Comparison of ENCODE assay signal across 1 cellular context in the genomic region with DNA sequence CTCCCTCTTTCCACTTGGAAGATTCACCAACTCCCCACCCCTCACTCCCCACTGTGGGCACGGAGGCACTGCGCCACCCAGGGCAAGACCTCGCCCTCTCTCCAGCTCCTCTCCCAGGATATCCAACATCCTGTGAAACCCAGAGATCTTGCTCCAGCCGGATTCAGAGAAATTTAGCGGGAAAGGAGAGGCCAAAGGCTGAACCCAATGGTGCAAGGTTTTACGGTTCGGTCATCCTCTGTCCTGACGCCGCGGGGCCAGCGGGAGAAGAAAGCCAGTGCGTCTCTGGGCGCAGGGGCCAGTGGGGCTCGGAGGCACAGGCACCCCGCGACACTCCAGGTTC.
TF ChIP-seq lines count a peak whose summit lies in the region.

No MANE protein-coding gene starts in this region.

TF ChIP-seq in WTC11, 78 proteins besides CTCF, POLR2A, EP300 and RAD21 (continued from another document):
- TF ChIP-seq, protein P1, sequence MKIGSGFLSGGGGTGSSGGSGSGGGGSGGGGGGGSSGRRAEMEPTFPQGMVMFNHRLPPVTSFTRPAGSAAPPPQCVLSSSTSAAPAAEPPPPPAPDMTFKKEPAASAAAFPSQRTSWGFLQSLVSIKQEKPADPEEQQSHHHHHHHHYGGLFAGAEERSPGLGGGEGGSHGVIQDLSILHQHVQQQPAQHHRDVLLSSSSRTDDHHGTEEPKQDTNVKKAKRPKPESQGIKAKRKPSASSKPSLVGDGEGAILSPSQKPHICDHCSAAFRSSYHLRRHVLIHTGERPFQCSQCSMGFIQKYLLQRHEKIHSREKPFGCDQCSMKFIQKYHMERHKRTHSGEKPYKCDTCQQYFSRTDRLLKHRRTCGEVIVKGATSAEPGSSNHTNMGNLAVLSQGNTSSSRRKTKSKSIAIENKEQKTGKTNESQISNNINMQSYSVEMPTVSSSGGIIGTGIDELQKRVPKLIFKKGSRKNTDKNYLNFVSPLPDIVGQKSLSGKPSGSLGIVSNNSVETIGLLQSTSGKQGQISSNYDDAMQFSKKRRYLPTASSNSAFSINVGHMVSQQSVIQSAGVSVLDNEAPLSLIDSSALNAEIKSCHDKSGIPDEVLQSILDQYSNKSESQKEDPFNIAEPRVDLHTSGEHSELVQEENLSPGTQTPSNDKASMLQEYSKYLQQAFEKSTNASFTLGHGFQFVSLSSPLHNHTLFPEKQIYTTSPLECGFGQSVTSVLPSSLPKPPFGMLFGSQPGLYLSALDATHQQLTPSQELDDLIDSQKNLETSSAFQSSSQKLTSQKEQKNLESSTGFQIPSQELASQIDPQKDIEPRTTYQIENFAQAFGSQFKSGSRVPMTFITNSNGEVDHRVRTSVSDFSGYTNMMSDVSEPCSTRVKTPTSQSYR (CRISPR knock-in tag; IDR thresholded peaks at IDR 0.05), result no peak
- no peak for TF ChIP-seq TEAD4 (CRISPR knock-in tag; IDR thresholded peaks at IDR 0.05)
- no peak for TF ChIP-seq ZNF138 (CRISPR knock-in tag; conservative IDR thresholded peaks at IDR 0.05)
- TF ChIP-seq PRRX2 (CRISPR knock-in tag; IDR thresholded peaks at IDR 0.05), result no peak
- TF ChIP-seq ERG (CRISPR knock-in tag; IDR thresholded peaks at IDR 0.05), result no peak
- no peak for TF ChIP-seq MXD4 (CRISPR knock-in tag; IDR thresholded peaks at IDR 0.05; ENCODE audit: borderline replicate concordance)
- TF ChIP-seq E2F1 (CRISPR knock-in tag; IDR thresholded peaks at IDR 0.05), result no peak
- no peak for TF ChIP-seq ATF1 (CRISPR knock-in tag; IDR thresholded peaks at IDR 0.05)
- TF ChIP-seq, protein P2, sequence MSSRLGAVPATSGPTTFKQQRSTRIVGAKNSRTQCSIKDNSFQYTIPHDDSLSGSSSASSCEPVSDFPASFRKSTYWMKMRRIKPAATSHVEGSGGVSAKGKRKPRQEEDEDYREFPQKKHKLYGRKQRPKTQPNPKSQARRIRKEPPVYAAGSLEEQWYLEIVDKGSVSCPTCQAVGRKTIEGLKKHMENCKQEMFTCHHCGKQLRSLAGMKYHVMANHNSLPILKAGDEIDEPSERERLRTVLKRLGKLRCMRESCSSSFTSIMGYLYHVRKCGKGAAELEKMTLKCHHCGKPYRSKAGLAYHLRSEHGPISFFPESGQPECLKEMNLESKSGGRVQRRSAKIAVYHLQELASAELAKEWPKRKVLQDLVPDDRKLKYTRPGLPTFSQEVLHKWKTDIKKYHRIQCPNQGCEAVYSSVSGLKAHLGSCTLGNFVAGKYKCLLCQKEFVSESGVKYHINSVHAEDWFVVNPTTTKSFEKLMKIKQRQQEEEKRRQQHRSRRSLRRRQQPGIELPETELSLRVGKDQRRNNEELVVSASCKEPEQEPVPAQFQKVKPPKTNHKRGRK (CRISPR knock-in tag; IDR thresholded peaks at IDR 0.05; ENCODE audit: borderline replicate concordance), result no peak
- TF ChIP-seq ATF3 (CRISPR knock-in tag; conservative IDR thresholded peaks at IDR 0.05), result no peak
- TF ChIP-seq NFE2L1 (CRISPR knock-in tag; IDR thresholded peaks at IDR 0.05), result no peak
- TF ChIP-seq FOXP1 (CRISPR knock-in tag; IDR thresholded peaks at IDR 0.05; ENCODE audit: borderline replicate concordance), result no peak
- TF ChIP-seq NR3C1 (CRISPR knock-in tag; conservative IDR thresholded peaks at IDR 0.05; ENCODE audit: low read depth), result no peak
- TF ChIP-seq, protein P3, sequence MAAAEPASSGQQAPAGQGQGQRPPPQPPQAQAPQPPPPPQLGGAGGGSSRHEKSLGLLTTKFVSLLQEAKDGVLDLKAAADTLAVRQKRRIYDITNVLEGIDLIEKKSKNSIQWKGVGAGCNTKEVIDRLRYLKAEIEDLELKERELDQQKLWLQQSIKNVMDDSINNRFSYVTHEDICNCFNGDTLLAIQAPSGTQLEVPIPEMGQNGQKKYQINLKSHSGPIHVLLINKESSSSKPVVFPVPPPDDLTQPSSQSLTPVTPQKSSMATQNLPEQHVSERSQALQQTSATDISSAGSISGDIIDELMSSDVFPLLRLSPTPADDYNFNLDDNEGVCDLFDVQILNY (CRISPR knock-in tag; IDR thresholded peaks at IDR 0.05), result no peak
- TF ChIP-seq, protein P4, sequence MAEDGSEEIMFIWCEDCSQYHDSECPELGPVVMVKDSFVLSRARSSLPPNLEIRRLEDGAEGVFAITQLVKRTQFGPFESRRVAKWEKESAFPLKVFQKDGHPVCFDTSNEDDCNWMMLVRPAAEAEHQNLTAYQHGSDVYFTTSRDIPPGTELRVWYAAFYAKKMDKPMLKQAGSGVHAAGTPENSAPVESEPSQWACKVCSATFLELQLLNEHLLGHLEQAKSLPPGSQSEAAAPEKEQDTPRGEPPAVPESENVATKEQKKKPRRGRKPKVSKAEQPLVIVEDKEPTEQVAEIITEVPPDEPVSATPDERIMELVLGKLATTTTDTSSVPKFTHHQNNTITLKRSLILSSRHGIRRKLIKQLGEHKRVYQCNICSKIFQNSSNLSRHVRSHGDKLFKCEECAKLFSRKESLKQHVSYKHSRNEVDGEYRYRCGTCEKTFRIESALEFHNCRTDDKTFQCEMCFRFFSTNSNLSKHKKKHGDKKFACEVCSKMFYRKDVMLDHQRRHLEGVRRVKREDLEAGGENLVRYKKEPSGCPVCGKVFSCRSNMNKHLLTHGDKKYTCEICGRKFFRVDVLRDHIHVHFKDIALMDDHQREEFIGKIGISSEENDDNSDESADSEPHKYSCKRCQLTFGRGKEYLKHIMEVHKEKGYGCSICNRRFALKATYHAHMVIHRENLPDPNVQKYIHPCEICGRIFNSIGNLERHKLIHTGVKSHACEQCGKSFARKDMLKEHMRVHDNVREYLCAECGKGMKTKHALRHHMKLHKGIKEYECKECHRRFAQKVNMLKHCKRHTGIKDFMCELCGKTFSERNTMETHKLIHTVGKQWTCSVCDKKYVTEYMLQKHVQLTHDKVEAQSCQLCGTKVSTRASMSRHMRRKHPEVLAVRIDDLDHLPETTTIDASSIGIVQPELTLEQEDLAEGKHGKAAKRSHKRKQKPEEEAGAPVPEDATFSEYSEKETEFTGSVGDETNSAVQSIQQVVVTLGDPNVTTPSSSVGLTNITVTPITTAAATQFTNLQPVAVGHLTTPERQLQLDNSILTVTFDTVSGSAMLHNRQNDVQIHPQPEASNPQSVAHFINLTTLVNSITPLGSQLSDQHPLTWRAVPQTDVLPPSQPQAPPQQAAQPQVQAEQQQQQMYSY (CRISPR knock-in tag; IDR thresholded peaks at IDR 0.05), result no peak
